ENCODE assay signal across 13 cellular contexts in genomic region chr4:21413807-21414370, GRCh38.
"Had no signal": no experiment of that assay in that cellular context is flagged by ENCODE, and none has a peak within 500 bp of the region (broad histone marks: within the 10 kb centered on the region; RNA-seq: fewer than 3 reads in every experiment).

No MANE protein-coding gene starts in this region.

- H3K4me3 ChIP-seq: lung had no signal

- ATAC-seq: activated T-cell treated with anti-CD3 and anti-CD28 coated beads, Interleukin-2, amount 50 U/mL, for 4 hours; natural killer cell; right cardiac atrium; stimulated activated effector memory CD8-positive, alpha-beta T cell treated with anti-CD3 and anti-CD28 coated beads, Interleukin-12 subunit alpha, Interleukin-12 subunit beta, amount 100 ng/mL, for 72 hours had no signal

- H3K27ac ChIP-seq: transverse colon had no signal

- H3K27me3 ChIP-seq: transverse colon had no signal

- H3K36me3 ChIP-seq: transverse colon had no signal

- H3K9me3 ChIP-seq: transverse colon had no signal

- DNase-seq: activated CD4-positive, alpha-beta memory T cell treated with anti-CD3 and anti-CD28 coated beads for 36 hours; activated CD4-positive, alpha-beta T cell treated with anti-CD3 and anti-CD28 coated beads for 1 hour; activated gamma-delta T cell; activated T-cell treated with anti-CD3 and anti-CD28 coated beads, Interleukin-2, amount 50 U/mL, for 4 hours; amygdala; cerebellar nuclear complex; dermis blood vessel endothelial cell; hippocampal formation; natural killer cell; right cardiac atrium; transverse colon had no signal
